In the genomic region with DNA sequence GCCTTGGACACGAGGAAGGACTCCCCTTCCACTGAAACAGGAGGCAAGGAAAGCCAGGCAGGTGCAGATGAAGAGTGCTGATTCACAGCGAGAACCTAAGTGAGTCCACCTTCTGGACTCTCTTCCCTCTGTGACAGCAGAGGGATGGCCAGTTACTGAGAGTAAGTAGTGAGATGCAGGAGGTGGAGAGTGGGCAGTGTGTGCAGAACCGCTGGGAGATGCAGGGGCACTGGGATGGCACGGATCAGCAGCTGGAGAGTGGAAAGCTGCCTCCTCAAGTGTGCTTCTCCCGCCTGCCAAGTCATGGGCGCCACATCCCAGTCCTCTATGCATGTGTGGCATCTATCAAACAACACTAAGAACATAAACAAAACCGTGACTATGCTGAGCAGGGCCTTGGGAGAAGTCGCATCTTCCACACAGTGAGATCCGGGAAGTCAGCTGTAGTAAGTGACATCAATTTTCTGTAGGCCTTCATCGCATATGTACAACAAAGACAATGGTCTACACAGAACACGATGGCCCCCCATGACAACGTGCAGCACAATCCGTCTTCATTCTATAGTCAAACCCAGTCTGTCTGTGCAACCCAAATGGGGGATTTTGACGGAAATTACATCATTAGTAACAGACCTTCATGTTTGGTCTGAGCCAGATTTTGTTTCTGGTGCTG, we compare ENCODE assay signal across 18 cellular contexts.
DNase-seq lines count a peak whose midpoint lies in the region; ATAC-seq, FAIRE-seq and TF ChIP-seq lines count a peak whose summit lies in the region.
"Had no signal": no experiment of that assay in that cellular context is flagged by ENCODE, and none has a peak within 500 bp of the region (broad histone marks: within the 10 kb centered on the region; RNA-seq: fewer than 3 reads in every experiment).

No MANE protein-coding gene starts in this region.

- H3K4me2 ChIP-seq in H1 (ENCODE audit: insufficient read depth in 1 of 2, low read depth in 2 of 2, low read length in 2 of 2) = 0 out of 4 replicates have a peak overlapping the region, but pooled peaks of 1 of the 2 experiments have one; percentile 15
- H3K4me2 ChIP-seq in hepatocyte = no peak overlapping the region

- no peak overlapping the region for H3K23ac ChIP-seq in H1 (ENCODE audit: insufficient read length)

- H2AFZ ChIP-seq in H1 (ENCODE audit: low read length) (no peak overlapping the region), hepatocyte (no peak overlapping the region)

- POLR2A ChIA-PET in H1 (lab: Charles Lee; ENCODE audit: partially characterized antibody) = interaction anchor here (0.6 to 1.3 kb wide), 2 partner anchors 41 to 80 kb away, joined by 3 read pairs; no protein-coding TSS in a partner anchor

- intact Hi-C loops in heart right ventricle (cut with DNase I) (no loop called here), thyroid gland (cut with DNase I) (no loop called here), kidney (cut with DNase I) (no loop called here)

- no peaks in the 10 kb centered on the region for H3K23me2 ChIP-seq in H1 (ENCODE audit: low read depth, low read length)

- peaks cover 0 to 84% (median 26%) of the 10 kb centered on the region in 9 donors for H3K4me1 ChIP-seq in heart right ventricle
- H3K4me1 ChIP-seq in right atrium auricular region = peaks cover 0 to 37% of the 10 kb centered on the region in 2 donors
- peaks cover 0 to 15% (median 5%) of the 10 kb centered on the region in 4 donors for H3K4me1 ChIP-seq in Peyer's patch
- H3K4me1 ChIP-seq in H1 (replicated peaks in 1 of 4; ENCODE audit: control insufficient read depth in 3 of 4, insufficient read depth in 4 of 4, low read length in 3 of 4) = peaks cover 0 to 7% (median 3%) of the 10 kb centered on the region in 4 experiments; a peak in 5 of 7 replicates
- H3K4me1 ChIP-seq in thyroid gland = peaks cover 25 to 32% of the 10 kb centered on the region in 2 donors
- peaks cover 4 to 5% of the 10 kb centered on the region in 2 donors for H3K4me1 ChIP-seq in kidney (ENCODE audit: control insufficient read depth in 1 of 2, insufficient read depth in 1 of 2, low read depth in 1 of 2, low read length in 2 of 2)
- H3K4me1 ChIP-seq in hepatocyte (ENCODE audit: insufficient read depth) = no peaks in the 10 kb centered on the region

- CTCF ChIA-PET in H1 (lab: Charles Lee; ENCODE audit: partially characterized antibody) = interaction anchor here (0.6 to 3.5 kb wide), 4 partner anchors 31 to 169 kb away, joined by 3 to 12 read pairs (median 6); no protein-coding TSS in a partner anchor

- peak in 5 of 8 donors; percentile 18 to 39 (median 28) for ATAC-seq in heart right ventricle

- no peaks in the 10 kb centered on the region for H3K79me2 ChIP-seq in H1 (ENCODE audit: control insufficient read depth in 1 of 2, insufficient read depth in 2 of 2, low read length in 2 of 2)
- no peaks in the 10 kb centered on the region for H3K79me2 ChIP-seq in hepatocyte

- H2BK15ac ChIP-seq in H1 (ENCODE audit: low read length) = peak overlapping the region; percentile 40; the same call in 1 of the 2 replicates

- no peaks in the 10 kb centered on the region for H3K79me1 ChIP-seq in H1 (ENCODE audit: low read depth, low read length)

- H2AK5ac ChIP-seq in H1 (ENCODE audit: low read depth, low read length) = peak overlapping the region; percentile 42; the same call in 1 of the 2 replicates

- H3K4ac ChIP-seq in H1 (replicated peaks; ENCODE audit: insufficient read length, low read depth, low read length) = no peak overlapping the region

- H3K9me2 ChIP-seq in hepatocyte (replicated peaks; ENCODE audit: insufficient read depth) = no peaks in the 10 kb centered on the region

- H3K27me3 ChIP-seq in heart right ventricle (no peaks in the 10 kb centered on the region), right atrium auricular region (no peaks in the 10 kb centered on the region), Peyer's patch (no peaks in the 10 kb centered on the region), H1 (replicated peaks in 1 of 4; ENCODE audit: control insufficient read depth in 3 of 4, extremely low read depth in 1 of 4, insufficient read depth in 3 of 4, low read length in 3 of 4) (no peaks in the 10 kb centered on the region), thyroid gland (no peaks in the 10 kb centered on the region), hepatocyte (no peaks in the 10 kb centered on the region)
- H3K27me3 ChIP-seq: cardiac muscle cell, ovary had no signal

- peaks cover 0 to 63% (median 0%) of the 10 kb centered on the region in 9 donors for H3K36me3 ChIP-seq in heart right ventricle
- peaks cover 7% of the 10 kb centered on the region for H3K36me3 ChIP-seq in right atrium auricular region
- H3K36me3 ChIP-seq in Peyer's patch = no peaks in the 10 kb centered on the region
- H3K36me3 ChIP-seq in H1 (ENCODE audit: control insufficient read depth in 2 of 4, insufficient read depth in 4 of 4, low read length in 3 of 4) = no peaks in the 10 kb centered on the region; a peak in 2 of 8 replicates
- H3K36me3 ChIP-seq in thyroid gland = no peaks in the 10 kb centered on the region
- H3K36me3 ChIP-seq in kidney (ENCODE audit: control insufficient read depth in 1 of 2, insufficient read depth in 2 of 2, low read length in 2 of 2) = peaks cover 0 to 7% of the 10 kb centered on the region in 2 donors
- no peaks in the 10 kb centered on the region for H3K36me3 ChIP-seq in hepatocyte (replicated peaks; ENCODE audit: insufficient read depth, low read depth)
- H3K36me3 ChIP-seq: cardiac muscle cell, ovary had no signal

- H2BK5ac ChIP-seq in H1 (ENCODE audit: low read depth, low read length) = peak overlapping the region; percentile 76; the same call in 1 of the 2 replicates

- 0 out of 2 replicates have a peak overlapping the region, but pooled peaks have one; percentile 11 for H2BK20ac ChIP-seq in H1 (ENCODE audit: low read length)

- WGBS in heart right ventricle, 2 donors = 90 to 94% methylated on average over 14 of the region's 14 CpGs
- 94% methylated on average over 14 of the region's 14 CpGs; no CpG with 5 or more reads in 1 of the 2 experiments for WGBS in H1 (ENCODE audit: extremely low coverage in 1 of 2, insufficient coverage in 1 of 2, insufficient read length in 1 of 2, insufficient replicate concordance in 2 of 2, low coverage in 1 of 2, low lambda C conversion rate in 2 of 2, missing lambda C conversion rate in 1 of 2), 2 experiments
- WGBS in thyroid gland, 2 donors = 69% methylated on average over 14 of the region's 14 CpGs
- 94% methylated on average over 14 of the region's 14 CpGs for WGBS in hepatocyte (ENCODE audit: low lambda C conversion rate, missing lambda C conversion rate)

- no peak for TF ChIP-seq CTCF in heart right ventricle (IDR thresholded peaks at IDR 0.05)
- no peak for TF ChIP-seq CTCF in right atrium auricular region (IDR thresholded peaks at IDR 0.05)
- no peak for TF ChIP-seq CTCF in Peyer's patch (IDR thresholded peaks at IDR 0.05)
- no peak for TF ChIP-seq CTCF in H1 (IDR thresholded peaks at IDR 0.05; ENCODE audit: control extremely low read depth in 1 of 3, insufficient read depth in 1 of 3, low read depth in 1 of 3, low read length in 3 of 3)
- no peak for TF ChIP-seq CTCF in thyroid gland (IDR thresholded peaks at IDR 0.05)
- no peak for TF ChIP-seq CTCF in kidney (IDR thresholded peaks at IDR 0.05; ENCODE audit: borderline replicate concordance, extremely low read depth, insufficient read depth)
- TF ChIP-seq CTCF in hepatocyte (IDR thresholded peaks at IDR 0.05; ENCODE audit: poor library complexity) = no peak

- no peak overlapping the region for H2BK120ac ChIP-seq in H1 (replicated peaks; ENCODE audit: low read depth, low read length)

- TF ChIP-seq EP300 in H1 (IDR thresholded peaks at IDR 0.05; ENCODE audit: borderline replicate concordance in 1 of 2, low read depth in 2 of 2, low read length in 2 of 2) = no peak

- no peak overlapping the region for H4K8ac ChIP-seq in H1 (ENCODE audit: extremely low read depth, insufficient read depth, low read length)

- no peak overlapping the region for H3K14ac ChIP-seq in H1 (ENCODE audit: insufficient read length)

- peak overlapping the region; percentile 26; the same call in 1 of the 2 replicates for H3K18ac ChIP-seq in H1 (ENCODE audit: extremely low read depth, low read length)

- H3K4me3 ChIP-seq in heart right ventricle (no peak overlapping the region), right atrium auricular region (no peak overlapping the region), Peyer's patch (no peak overlapping the region), H1 (ENCODE audit: extremely low read depth in 1 of 4, insufficient read depth in 2 of 4, low read depth in 3 of 4, low read length in 4 of 4) (no peak overlapping the region), thyroid gland (replicated peaks in 1 of 3) (no peak overlapping the region), kidney (ENCODE audit: low read length in 2 of 2) (no peak overlapping the region), hepatocyte (no peak overlapping the region)
- H3K4me3 ChIP-seq: cardiac muscle cell, ovary had no signal

- no peak for TF ChIP-seq RAD21 in H1 (IDR thresholded peaks at IDR 0.05 in 1 of 2, conservative IDR thresholded peaks at IDR 0.05 in 1 of 2; ENCODE audit: low read depth in 2 of 2, low read length in 2 of 2)

- peak overlapping the region in 1 of 10 donors; percentile 49 for H3K27ac ChIP-seq in heart right ventricle
- no peak overlapping the region for H3K27ac ChIP-seq in right atrium auricular region
- H3K27ac ChIP-seq in Peyer's patch = peak overlapping the region; percentile 3 to 62 (median 48)
- no peak overlapping the region for H3K27ac ChIP-seq in H1 (ENCODE audit: low read depth, low read length)
- H3K27ac ChIP-seq in thyroid gland = peak overlapping the region; percentile 31 to 63 (median 55)
- no peak overlapping the region for H3K27ac ChIP-seq in kidney (ENCODE audit: low read depth in 2 of 2, low read length in 2 of 2)
- no peak overlapping the region for H3K27ac ChIP-seq in hepatocyte
- H3K27ac ChIP-seq: cardiac muscle cell, ovary had no signal

- no peak for FAIRE-seq in H1 (lab: Jason Lieb, UNC)
- no peak for FAIRE-seq in kidney (lab: Jason Lieb, UNC)

- no peak overlapping the region for H4K91ac ChIP-seq in H1 (replicated peaks; ENCODE audit: insufficient read length, low read length)

- no peak overlapping the region for H3K56ac ChIP-seq in H1 (replicated peaks; ENCODE audit: insufficient read length, low read depth, low read length)

- H3K9ac ChIP-seq in H1 (replicated peaks in 1 of 4; ENCODE audit: extremely low read depth in 1 of 4, low read depth in 3 of 4, low read length in 3 of 4) (no peak overlapping the region), kidney (ENCODE audit: low read length in 2 of 2) (no peak overlapping the region)

- no peaks in the 10 kb centered on the region for H4K20me1 ChIP-seq in H1 (replicated peaks in 1 of 2; ENCODE audit: control insufficient read depth in 1 of 2, insufficient read depth in 2 of 2, low read length in 2 of 2)
- no peaks in the 10 kb centered on the region for H4K20me1 ChIP-seq in hepatocyte (ENCODE audit: insufficient read depth, poor library complexity, severe bottlenecking)

- TF ChIP-seq POLR2A in Peyer's patch (IDR thresholded peaks at IDR 0.05) (no peak), H1 (IDR thresholded peaks at IDR 0.05; ENCODE audit: control extremely low read depth in 1 of 2, low read depth in 2 of 2, low read length in 2 of 2) (no peak), thyroid gland (IDR thresholded peaks at IDR 0.05) (peak in 1 of 2 donors; percentile 32)

- DNase-seq in heart right ventricle (no peak), right atrium auricular region (ENCODE audit: low spot score) (no peak), Peyer's patch (no peak), H1 (ENCODE audit: low read depth in 1 of 2, low spot score in 2 of 2) (no peak), thyroid gland (peak; percentile 81 to 88), kidney (no peak), GDM1 (lab: John Stamatoyannopoulos, UW) (no peak), hepatocyte (ENCODE audit: low spot score) (no peak)
- DNase-seq: activated CD4-positive, alpha-beta T cell treated with anti-CD3 and anti-CD28 coated beads for 4 hours; activated gamma-delta T cell treated with Interleukin-2 at 50 U/mL for 16 hours; AML-193; hippocampal formation; NCI-H1417 treated with DMSO at 0.1 percent for 48 hours; NCI-H526; ovary; SIG-M5; stimulated activated naive CD4-positive, alpha-beta T cell had no signal

- no peak overlapping the region for H4K5ac ChIP-seq in H1 (ENCODE audit: insufficient read length, low read depth, low read length)

- H2BK12ac ChIP-seq in H1 (ENCODE audit: low read depth, low read length) = peak overlapping the region; percentile 68

- H3K9me3 ChIP-seq in heart right ventricle (no peaks in the 10 kb centered on the region), right atrium auricular region (no peaks in the 10 kb centered on the region), Peyer's patch (no peaks in the 10 kb centered on the region), H1 (ENCODE audit: insufficient read depth in 2 of 2, low read depth in 1 of 2, low read length in 1 of 2) (no peaks in the 10 kb centered on the region), thyroid gland (no peaks in the 10 kb centered on the region), kidney (ENCODE audit: control insufficient read depth in 1 of 2, low read length in 2 of 2) (no peaks in the 10 kb centered on the region), hepatocyte (ENCODE audit: low read depth) (no peaks in the 10 kb centered on the region)
- H3K9me3 ChIP-seq: ovary had no signal

Comparison
In these comparisons a context has a peak if more than half of its experiments do, and no peak if none do; other contexts are left out.
1. DNase-seq: peak in thyroid gland (2 of 2); none in heart right ventricle (0 of 2), right atrium auricular region (single experiment), Peyer's patch (0 of 3), H1 (0 of 2), kidney (single experiment), GDM1 (single experiment) and hepatocyte (single experiment).
2. H3K27ac ChIP-seq: peak in Peyer's patch (4 of 4) and thyroid gland (3 of 3); none in right atrium auricular region (0 of 2), H1 (single experiment), kidney (0 of 2) and hepatocyte (single experiment).